Comparison of ENCODE assay signal across 1 cellular context in the genomic region with DNA sequence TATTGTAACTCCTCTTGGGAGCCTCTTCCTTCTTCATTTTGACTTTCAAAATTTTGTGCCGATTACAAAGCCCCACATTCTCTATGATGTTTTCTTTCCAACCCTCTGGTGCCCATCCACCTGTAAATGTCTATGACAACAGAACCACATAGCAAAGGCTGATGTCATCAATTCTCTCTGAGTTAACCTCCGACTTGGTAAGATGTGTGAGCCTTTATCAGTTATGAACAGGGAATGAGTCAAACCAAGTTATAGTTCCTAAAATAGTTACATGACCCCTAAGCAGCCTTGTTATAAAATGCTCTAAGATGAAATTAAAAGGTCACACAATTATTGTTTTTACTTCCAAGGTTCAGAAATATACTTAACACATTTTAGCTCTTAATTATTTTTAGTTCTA.
TF ChIP-seq lines count a peak whose summit lies in the region.

No MANE protein-coding gene starts in this region.

TF ChIP-seq in K562, 482 proteins besides CTCF, POLR2A, EP300 and RAD21 (continued from another document):
- no peak for TF ChIP-seq CEBPG (CRISPR knock-in tag; IDR thresholded peaks at IDR 0.05)
- TF ChIP-seq CEBPG (tag; conservative IDR thresholded peaks at IDR 0.05 in 1 of 2, IDR thresholded peaks at IDR 0.05 in 1 of 2) = no peak
- no peak for TF ChIP-seq ZSCAN32 (CRISPR knock-in tag; IDR thresholded peaks at IDR 0.05)
- no peak for TF ChIP-seq TCF7L2 (IDR thresholded peaks at IDR 0.05; ENCODE audit: low read depth, low read length)
- TF ChIP-seq MEF2A (IDR thresholded peaks at IDR 0.05; ENCODE audit: control insufficient read depth, low read depth, low read length) = peak; percentile 96
- peak; percentile 55; the same call in 1 of the 2 replicates for TF ChIP-seq ATF7 (IDR thresholded peaks at IDR 0.05)
- TF ChIP-seq, protein P1, sequence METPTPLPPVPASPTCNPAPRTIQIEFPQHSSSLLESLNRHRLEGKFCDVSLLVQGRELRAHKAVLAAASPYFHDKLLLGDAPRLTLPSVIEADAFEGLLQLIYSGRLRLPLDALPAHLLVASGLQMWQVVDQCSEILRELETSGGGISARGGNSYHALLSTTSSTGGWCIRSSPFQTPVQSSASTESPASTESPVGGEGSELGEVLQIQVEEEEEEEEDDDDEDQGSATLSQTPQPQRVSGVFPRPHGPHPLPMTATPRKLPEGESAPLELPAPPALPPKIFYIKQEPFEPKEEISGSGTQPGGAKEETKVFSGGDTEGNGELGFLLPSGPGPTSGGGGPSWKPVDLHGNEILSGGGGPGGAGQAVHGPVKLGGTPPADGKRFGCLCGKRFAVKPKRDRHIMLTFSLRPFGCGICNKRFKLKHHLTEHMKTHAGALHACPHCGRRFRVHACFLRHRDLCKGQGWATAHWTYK (CRISPR knock-in tag; IDR thresholded peaks at IDR 0.05) = no peak
- TF ChIP-seq TCF3 (CRISPR knock-in tag; IDR thresholded peaks at IDR 0.05) = peak; percentile 79
- TF ChIP-seq, protein P2, sequence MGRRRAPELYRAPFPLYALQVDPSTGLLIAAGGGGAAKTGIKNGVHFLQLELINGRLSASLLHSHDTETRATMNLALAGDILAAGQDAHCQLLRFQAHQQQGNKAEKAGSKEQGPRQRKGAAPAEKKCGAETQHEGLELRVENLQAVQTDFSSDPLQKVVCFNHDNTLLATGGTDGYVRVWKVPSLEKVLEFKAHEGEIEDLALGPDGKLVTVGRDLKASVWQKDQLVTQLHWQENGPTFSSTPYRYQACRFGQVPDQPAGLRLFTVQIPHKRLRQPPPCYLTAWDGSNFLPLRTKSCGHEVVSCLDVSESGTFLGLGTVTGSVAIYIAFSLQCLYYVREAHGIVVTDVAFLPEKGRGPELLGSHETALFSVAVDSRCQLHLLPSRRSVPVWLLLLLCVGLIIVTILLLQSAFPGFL (CRISPR knock-in tag; IDR thresholded peaks at IDR 0.05) = no peak
- peak; percentile 22; the same call in 1 of the 2 replicates for TF ChIP-seq CBFA2T2 (conservative IDR thresholded peaks at IDR 0.05)
- TF ChIP-seq ZNF232 (CRISPR knock-in tag; IDR thresholded peaks at IDR 0.05) = no peak
- peak; percentile 86; the same call in 1 of the 2 replicates for TF ChIP-seq JUND (IDR thresholded peaks at IDR 0.05; ENCODE audit: borderline replicate concordance, low read depth, low read length)
- peak; percentile 58; the same call in 1 of the 3 replicates for TF ChIP-seq JUND (tag; IDR thresholded peaks at IDR 0.05; ENCODE audit: borderline replicate concordance, low read depth, low read length)
- 0 out of 2 replicates have a peak, but pooled peaks have one; percentile 20 for TF ChIP-seq SMARCE1 (IDR thresholded peaks at IDR 0.05)
- no peak for TF ChIP-seq MYNN (IDR thresholded peaks at IDR 0.05)
- no peak for TF ChIP-seq MYNN (CRISPR knock-in tag; IDR thresholded peaks at IDR 0.05)
- TF ChIP-seq CREB1 (IDR thresholded peaks at IDR 0.05) = 0 out of 2 replicates have a peak, but pooled peaks have one; percentile 20
- peak; percentile 64 for TF ChIP-seq CREB1 (CRISPR knock-in tag; IDR thresholded peaks at IDR 0.05)
- peak; percentile 26; the same call in 1 of the 2 replicates for TF ChIP-seq DPF2 (IDR thresholded peaks at IDR 0.05)
- TF ChIP-seq, protein P3, sequence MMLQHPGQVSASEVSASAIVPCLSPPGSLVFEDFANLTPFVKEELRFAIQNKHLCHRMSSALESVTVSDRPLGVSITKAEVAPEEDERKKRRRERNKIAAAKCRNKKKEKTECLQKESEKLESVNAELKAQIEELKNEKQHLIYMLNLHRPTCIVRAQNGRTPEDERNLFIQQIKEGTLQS (IDR thresholded peaks at IDR 0.05) = peak; percentile 88
- TF ChIP-seq, protein P3 (CRISPR knock-in tag; conservative IDR thresholded peaks at IDR 0.05) = 0 out of 2 replicates have a peak, but pooled peaks have one; percentile 38
- TF ChIP-seq ZNF253 (CRISPR knock-in tag; conservative IDR thresholded peaks at IDR 0.05) = no peak
- 0 out of 2 replicates have a peak, but pooled peaks have one; percentile 48 for TF ChIP-seq LCOR (CRISPR knock-in tag; IDR thresholded peaks at IDR 0.05)
- 0 out of 2 replicates have a peak, but pooled peaks have one; percentile 61 for TF ChIP-seq JUN (IDR thresholded peaks at IDR 0.05; ENCODE audit: borderline replicate concordance, low read depth, low read length)
- no peak for TF ChIP-seq JUN (CRISPR knock-in tag; IDR thresholded peaks at IDR 0.05; ENCODE audit: borderline replicate concordance)
- TF ChIP-seq CBFA2T3 (IDR thresholded peaks at IDR 0.05) = peak; percentile 56
- TF ChIP-seq RBBP5 (IDR thresholded peaks at IDR 0.05; ENCODE audit: borderline replicate concordance, insufficient read depth, low read length, poor library complexity, severe bottlenecking) = no peak
- TF ChIP-seq IRF2 (CRISPR knock-in tag; IDR thresholded peaks at IDR 0.05) = no peak
- TF ChIP-seq ZNF316 (IDR thresholded peaks at IDR 0.05) = 0 out of 2 replicates have a peak, but pooled peaks have one; percentile 15
- TF ChIP-seq SMARCA4 (IDR thresholded peaks at IDR 0.05) = peak; percentile 66; the same call in 1 of the 2 replicates
- 0 out of 2 replicates have a peak, but pooled peaks have one; percentile 18 for TF ChIP-seq ZNF589 (CRISPR knock-in tag; IDR thresholded peaks at IDR 0.05; ENCODE audit: low read depth)
- TF ChIP-seq CREM (IDR thresholded peaks at IDR 0.05; ENCODE audit: low read depth) = peak; percentile 78
- no peak for TF ChIP-seq HNRNPK (IDR thresholded peaks at IDR 0.05; ENCODE audit: low read depth, low read length, poor library complexity, severe bottlenecking)
- TF ChIP-seq, protein P4, sequence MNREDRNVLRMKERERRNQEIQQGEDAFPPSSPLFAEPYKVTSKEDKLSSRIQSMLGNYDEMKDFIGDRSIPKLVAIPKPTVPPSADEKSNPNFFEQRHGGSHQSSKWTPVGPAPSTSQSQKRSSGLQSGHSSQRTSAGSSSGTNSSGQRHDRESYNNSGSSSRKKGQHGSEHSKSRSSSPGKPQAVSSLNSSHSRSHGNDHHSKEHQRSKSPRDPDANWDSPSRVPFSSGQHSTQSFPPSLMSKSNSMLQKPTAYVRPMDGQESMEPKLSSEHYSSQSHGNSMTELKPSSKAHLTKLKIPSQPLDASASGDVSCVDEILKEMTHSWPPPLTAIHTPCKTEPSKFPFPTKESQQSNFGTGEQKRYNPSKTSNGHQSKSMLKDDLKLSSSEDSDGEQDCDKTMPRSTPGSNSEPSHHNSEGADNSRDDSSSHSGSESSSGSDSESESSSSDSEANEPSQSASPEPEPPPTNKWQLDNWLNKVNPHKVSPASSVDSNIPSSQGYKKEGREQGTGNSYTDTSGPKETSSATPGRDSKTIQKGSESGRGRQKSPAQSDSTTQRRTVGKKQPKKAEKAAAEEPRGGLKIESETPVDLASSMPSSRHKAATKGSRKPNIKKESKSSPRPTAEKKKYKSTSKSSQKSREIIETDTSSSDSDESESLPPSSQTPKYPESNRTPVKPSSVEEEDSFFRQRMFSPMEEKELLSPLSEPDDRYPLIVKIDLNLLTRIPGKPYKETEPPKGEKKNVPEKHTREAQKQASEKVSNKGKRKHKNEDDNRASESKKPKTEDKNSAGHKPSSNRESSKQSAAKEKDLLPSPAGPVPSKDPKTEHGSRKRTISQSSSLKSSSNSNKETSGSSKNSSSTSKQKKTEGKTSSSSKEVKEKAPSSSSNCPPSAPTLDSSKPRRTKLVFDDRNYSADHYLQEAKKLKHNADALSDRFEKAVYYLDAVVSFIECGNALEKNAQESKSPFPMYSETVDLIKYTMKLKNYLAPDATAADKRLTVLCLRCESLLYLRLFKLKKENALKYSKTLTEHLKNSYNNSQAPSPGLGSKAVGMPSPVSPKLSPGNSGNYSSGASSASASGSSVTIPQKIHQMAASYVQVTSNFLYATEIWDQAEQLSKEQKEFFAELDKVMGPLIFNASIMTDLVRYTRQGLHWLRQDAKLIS (CRISPR knock-in tag; IDR thresholded peaks at IDR 0.05) = 0 out of 2 replicates have a peak, but pooled peaks have one; percentile 40
- TF ChIP-seq ZNF695 (CRISPR knock-in tag; IDR thresholded peaks at IDR 0.05) = no peak
- TF ChIP-seq SUPT5H (IDR thresholded peaks at IDR 0.05) = no peak
- TF ChIP-seq FOSL1 (tag; conservative IDR thresholded peaks at IDR 0.05) = peak; percentile 94
- TF ChIP-seq, protein P5, sequence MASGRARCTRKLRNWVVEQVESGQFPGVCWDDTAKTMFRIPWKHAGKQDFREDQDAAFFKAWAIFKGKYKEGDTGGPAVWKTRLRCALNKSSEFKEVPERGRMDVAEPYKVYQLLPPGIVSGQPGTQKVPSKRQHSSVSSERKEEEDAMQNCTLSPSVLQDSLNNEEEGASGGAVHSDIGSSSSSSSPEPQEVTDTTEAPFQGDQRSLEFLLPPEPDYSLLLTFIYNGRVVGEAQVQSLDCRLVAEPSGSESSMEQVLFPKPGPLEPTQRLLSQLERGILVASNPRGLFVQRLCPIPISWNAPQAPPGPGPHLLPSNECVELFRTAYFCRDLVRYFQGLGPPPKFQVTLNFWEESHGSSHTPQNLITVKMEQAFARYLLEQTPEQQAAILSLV (tag; IDR thresholded peaks at IDR 0.05) = no peak
- peak; percentile 40; the same call in 1 of the 2 replicates for TF ChIP-seq C11orf30 (IDR thresholded peaks at IDR 0.05; ENCODE audit: low read depth)
- peak; percentile 32; the same call in 1 of the 2 replicates for TF ChIP-seq TAL1 (IDR thresholded peaks at IDR 0.05)
- TF ChIP-seq, protein P6, sequence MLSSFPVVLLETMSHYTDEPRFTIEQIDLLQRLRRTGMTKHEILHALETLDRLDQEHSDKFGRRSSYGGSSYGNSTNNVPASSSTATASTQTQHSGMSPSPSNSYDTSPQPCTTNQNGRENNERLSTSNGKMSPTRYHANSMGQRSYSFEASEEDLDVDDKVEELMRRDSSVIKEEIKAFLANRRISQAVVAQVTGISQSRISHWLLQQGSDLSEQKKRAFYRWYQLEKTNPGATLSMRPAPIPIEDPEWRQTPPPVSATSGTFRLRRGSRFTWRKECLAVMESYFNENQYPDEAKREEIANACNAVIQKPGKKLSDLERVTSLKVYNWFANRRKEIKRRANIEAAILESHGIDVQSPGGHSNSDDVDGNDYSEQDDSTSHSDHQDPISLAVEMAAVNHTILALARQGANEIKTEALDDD (IDR thresholded peaks at IDR 0.05) = peak; percentile 93
- TF ChIP-seq NR2C1 (IDR thresholded peaks at IDR 0.05) = no peak
- peak; percentile 54; the same call in 1 of the 2 replicates for TF ChIP-seq NR2C1 (tag; IDR thresholded peaks at IDR 0.05)
- peak; percentile 23; the same call in 1 of the 2 replicates for TF ChIP-seq ZEB2 (IDR thresholded peaks at IDR 0.05)
- no peak for TF ChIP-seq PURB (CRISPR knock-in tag; IDR thresholded peaks at IDR 0.05; ENCODE audit: low read depth)
- TF ChIP-seq SNRNP70 (optimal IDR thresholded peaks at IDR 0.05; ENCODE audit: low read depth, low read length) = no peak
- peak; percentile 72 for TF ChIP-seq ARID1B (IDR thresholded peaks at IDR 0.05)
- no peak for TF ChIP-seq ZNF146 (CRISPR knock-in tag; IDR thresholded peaks at IDR 0.05; ENCODE audit: unreplicated experiment)
